ENCODE assay signal across 8 cellular contexts in genomic region chr22:29267462-29267857, GRCh38. TPM values are rescaled to one million over a fixed set of nuclear protein-coding genes. Genes with fewer than 3 reads are reported as not detected.
DNase-seq lines count a peak whose midpoint lies in the region; ATAC-seq and TF ChIP-seq lines count a peak whose summit lies in the region.

No MANE protein-coding gene starts in this region.

- H3K27me3 Mint-ChIP-seq in naive thymus-derived CD8-positive, alpha-beta T cell = peaks cover 0 to 3% (median 0%) of the 10 kb centered on the region in 5 donors

- POLR2A ChIA-PET in naive thymus-derived CD8-positive, alpha-beta T cell (lab: Charles Lee) = no interaction called here

- H3K4me3 Mint-ChIP-seq in naive thymus-derived CD8-positive, alpha-beta T cell = peak overlapping the region; percentile 90 to 99 (median 96)

- peaks cover 5 to 17% (median 7%) of the 10 kb centered on the region in 3 donors for H3K36me3 Mint-ChIP-seq in naive thymus-derived CD8-positive, alpha-beta T cell

- peak; percentile 25 for ATAC-seq in HG03520 (IDR thresholded peaks at IDR 0.05; ENCODE audit: unreplicated experiment)
- peak in 1 of 2 donors; percentile 42 for ATAC-seq in naive thymus-derived CD8-positive, alpha-beta T cell
- ATAC-seq in GM18858 (IDR thresholded peaks at IDR 0.05; ENCODE audit: unreplicated experiment) = no peak

- TF ChIP-seq CTCF in C4-2B (conservative IDR thresholded peaks at IDR 0.05) = no peak

- peak overlapping the region; percentile 100 for H3K27ac ChIP-seq in C4-2B
- H3K27ac ChIP-seq in caudate nucleus (ENCODE audit: low read depth, low read length) = peak overlapping the region; percentile 100

- H3K27ac Mint-ChIP-seq in naive thymus-derived CD8-positive, alpha-beta T cell = peak overlapping the region; percentile 89 to 100 (median 98)

- peaks cover 36 to 57% (median 50%) of the 10 kb centered on the region in 4 donors for H3K4me1 Mint-ChIP-seq in naive thymus-derived CD8-positive, alpha-beta T cell

- no peak for DNase-seq in caudate nucleus (lab: John Stamatoyannopoulos, UW)
- no peak for DNase-seq in naive thymus-derived CD8-positive, alpha-beta T cell
- DNase-seq in NCI-H510A treated with DMSO at 0.1 percent for 48 hours (lab: John Stamatoyannopoulos, UW) = no peak
- DNase-seq in NCI-H187 (lab: John Stamatoyannopoulos, UW) = no peak
- no peak for DNase-seq in DMS79 treated with DMSO at 0.1 percent for 48 hours (lab: John Stamatoyannopoulos, UW)

- H3K9me3 Mint-ChIP-seq in naive thymus-derived CD8-positive, alpha-beta T cell = peaks cover 0 to 3% (median 0%) of the 10 kb centered on the region in 9 donors

RNA-seq across cellular contexts. Expression of gene RHBDD3, which starts 0.3 kb away (rescaled TPM):
- total RNA-seq in naive thymus-derived CD8-positive, alpha-beta T cell = 10 to 100 TPM; 18.7 to 19.2 TPM
- polyA plus RNA-seq in naive thymus-derived CD8-positive, alpha-beta T cell = 10 to 100 TPM in 1 of 3 donors, 1 to 10 TPM in 2; 4.7 to 13.1 (median 4.9) TPM

RNA-seq across cellular contexts. Expression of gene EWSR1, which starts 0.6 kb away (rescaled TPM):
- 100 to 1,000 TPM; 290 to 292 TPM for total RNA-seq in naive thymus-derived CD8-positive, alpha-beta T cell
- polyA plus RNA-seq in naive thymus-derived CD8-positive, alpha-beta T cell = 100 to 1,000 TPM; 141 to 215 (median 175) TPM

RNA-seq across cellular contexts. Expression of gene GAS2L1, which starts 39.0 kb away (rescaled TPM):
- total RNA-seq in naive thymus-derived CD8-positive, alpha-beta T cell = not detected
- polyA plus RNA-seq in naive thymus-derived CD8-positive, alpha-beta T cell = under 1 TPM in 1 of 3 donors, not detected in 2; 0.54 TPM

RNA-seq across cellular contexts. Expression of gene RASL10A, which starts 48.0 kb away (rescaled TPM):
- 1 to 10 TPM in 1 of 2 experiments, under 1 TPM in 1; 0.49 to 1.3 TPM for total RNA-seq in naive thymus-derived CD8-positive, alpha-beta T cell
- not detected for polyA plus RNA-seq in naive thymus-derived CD8-positive, alpha-beta T cell
